ENCODE assay signal across 9 cellular contexts in genomic region chr19:35031072-35031881, GRCh38. TPM values are rescaled to one million over a fixed set of nuclear protein-coding genes. Genes with fewer than 3 reads are reported as not detected.
DNase-seq lines count a peak whose midpoint lies in the region; ATAC-seq, FAIRE-seq and TF ChIP-seq lines count a peak whose summit lies in the region.
"Had no signal": no experiment of that assay in that cellular context is flagged by ENCODE, and none has a peak within 500 bp of the region (broad histone marks: within the 10 kb centered on the region; RNA-seq: fewer than 3 reads in every experiment).

No MANE protein-coding gene starts in this region.

- H3K36me3 ChIP-seq in Panc1 (ENCODE audit: control insufficient read depth, insufficient read depth, low read length) (no peaks in the 10 kb centered on the region; the same call in 1 of the 2 replicates), endothelial cell of umbilical vein (ENCODE audit: control insufficient read depth in 2 of 2, extremely low read depth in 1 of 2, insufficient read depth in 2 of 2, low read length in 2 of 2) (peaks cover 0 to 15% of the 10 kb centered on the region in 2 experiments)

- POLR2A ChIA-PET in Panc1 (lab: Charles Lee): interaction anchor here (0.5 to 0.6 kb wide), 2 partner anchors 8 to 36 kb away, joined by 9 to 14 read pairs; no protein-coding TSS in a partner anchor
- POLR2A ChIA-PET in endothelial cell of umbilical vein (lab: Charles Lee): interaction anchor here (0.7 kb wide), 1 partner anchor 13 kb away, joined by 3 read pairs; no protein-coding TSS in a partner anchor

- H3K4me3 ChIP-seq in Panc1 (ENCODE audit: low read depth in 2 of 2, low read length in 2 of 2): peak overlapping the region; percentile 37 to 42
- H3K4me3 ChIP-seq in endothelial cell of umbilical vein (replicated peaks in 1 of 3; ENCODE audit: insufficient read depth in 1 of 3, low read depth in 1 of 3, low read length in 3 of 3): peak overlapping the region; percentile 42 to 71 (median 47)

- FAIRE-seq in endothelial cell of umbilical vein (lab: Jason Lieb, UNC): no peak

- H3K4me1 ChIP-seq in Panc1 (ENCODE audit: control insufficient read depth, insufficient read depth, low read length) (peaks cover 9% of the 10 kb centered on the region), endothelial cell of umbilical vein (ENCODE audit: control insufficient read depth, extremely low read depth, insufficient read depth, low read length) (peaks cover 2% of the 10 kb centered on the region)

- H3K9me1 ChIP-seq in endothelial cell of umbilical vein (replicated peaks; ENCODE audit: control insufficient read depth, extremely low read depth, insufficient read depth, low read length): no peaks in the 10 kb centered on the region

- H3K79me2 ChIP-seq in endothelial cell of umbilical vein (ENCODE audit: control insufficient read depth, insufficient read depth, low read length): no peaks in the 10 kb centered on the region

- H3K9ac ChIP-seq in endothelial cell of umbilical vein (replicated peaks; ENCODE audit: extremely low read depth, insufficient read depth, low read length): no peak overlapping the region
- H3K9ac ChIP-seq: KMS-11 had no signal

- H3K27me3 ChIP-seq in Panc1 (ENCODE audit: control insufficient read depth, insufficient read depth, low read length) (peaks cover 3% of the 10 kb centered on the region; the same call in 1 of the 2 replicates), endothelial cell of umbilical vein (ENCODE audit: control insufficient read depth in 2 of 2, insufficient read depth in 2 of 2, low read length in 2 of 2) (no peaks in the 10 kb centered on the region)

- H4K20me1 ChIP-seq in endothelial cell of umbilical vein (replicated peaks; ENCODE audit: control insufficient read depth, extremely low read depth, insufficient read depth, low read length): no peaks in the 10 kb centered on the region

- H3K9me3 ChIP-seq in Panc1 (ENCODE audit: control insufficient read depth, insufficient read depth, low read depth, low read length) (no peaks in the 10 kb centered on the region), endothelial cell of umbilical vein (replicated peaks; ENCODE audit: control insufficient read depth, insufficient read depth, low read length) (no peaks in the 10 kb centered on the region)

- CTCF ChIA-PET in Panc1 (lab: Charles Lee): interaction anchor here (0.7 kb wide), 1 partner anchor 63 kb away, joined by 3 read pairs; no protein-coding TSS in a partner anchor
- CTCF ChIA-PET in endothelial cell of umbilical vein (lab: Charles Lee): interaction anchor here (0.9 to 2.1 kb wide), 3 partner anchors 13 to 25 kb away, joined by 3 to 14 read pairs (median 4); no protein-coding TSS in a partner anchor

- peak overlapping the region; percentile 68 for H3K4me2 ChIP-seq in endothelial cell of umbilical vein (ENCODE audit: insufficient read depth, low read length)
- H3K4me2 ChIP-seq: KMS-11 had no signal

- peak; percentile 20 for ATAC-seq in Panc1

- H3K27ac ChIP-seq in Panc1 (ENCODE audit: low read length) (no peak overlapping the region), endothelial cell of umbilical vein (ENCODE audit: insufficient read depth, low read depth, low read length) (no peak overlapping the region)
- H3K27ac ChIP-seq: KMS-11 had no signal

- in situ Hi-C loops in Panc1 (cut with HindIII; ENCODE audit: low pct_unique_long_range_greater_than_20kb, low sequenced_read_pairs): no loop called here

- dilution Hi-C loops in endothelial cell of umbilical vein (cut with MboI; ENCODE audit: extremely low pct_ligation_motif_present, low sequenced_read_pairs): no loop called here

- DNase-seq in EH (ENCODE audit: low read depth) (peak; percentile 57), Panc1 (ENCODE audit: low read depth, low spot score) (no peak), endothelial cell of umbilical vein (ENCODE audit: low read depth, low spot score) (no peak), myocyte (ENCODE audit: low read depth) (peak; percentile 56), NCI-H1436 (lab: John Stamatoyannopoulos, UW) (no peak)
- DNase-seq in effector CD4-positive, alpha-beta T cell: no peak
- no peak for DNase-seq in stimulated activated CD4-positive, alpha-beta T cell treated with anti-CD3 and anti-CD28 coated beads, Interleukin-12 subunit alpha, Interleukin-12 subunit beta, amount 100 ng/mL, for 4 hours
- DNase-seq in stimulated activated CD4-positive, alpha-beta T cell treated with anti-CD3 and anti-CD28 coated beads, Interleukin-2, amount 100 ng/mL, for 48 hours: no peak

- TF ChIP-seq POLR2A in endothelial cell of umbilical vein (IDR thresholded peaks at IDR 0.05; ENCODE audit: low read depth, low read length): no peak

- TF ChIP-seq CTCF in Panc1 (IDR thresholded peaks at IDR 0.05) (no peak), endothelial cell of umbilical vein (IDR thresholded peaks at IDR 0.05; ENCODE audit: extremely low read depth in 1 of 2, insufficient read depth in 1 of 2, low read depth in 1 of 2, low read length in 2 of 2) (no peak)

- intact Hi-C loops in Panc1 (cut with micrococcal nuclease; ENCODE audit: unreplicated experiment) (no loop called here), endothelial cell of umbilical vein (cut with micrococcal nuclease) (loop anchor here (5.0 to 10.0 kb wide), 2 partner anchors 59 to 234 kb away; partner anchors contain the start of gene USF2)

- BruUV-seq in Panc1 (replicated peaks; lab: Mats Ljungman, UMichigan) (no TSS peak), endothelial cell of umbilical vein (replicated peaks; lab: Mats Ljungman, UMichigan) (no TSS peak)

- peak overlapping the region; percentile 81 for H2AFZ ChIP-seq in endothelial cell of umbilical vein (ENCODE audit: low read depth, low read length)

TF ChIP-seq in endothelial cell of umbilical vein, 7 proteins besides CTCF, POLR2A, EP300 and RAD21:
- TF ChIP-seq POLR2AphosphoS5 (IDR thresholded peaks at IDR 0.05; ENCODE audit: insufficient read depth, low read depth, low read length) (no peak), JUN (IDR thresholded peaks at IDR 0.05; ENCODE audit: borderline replicate concordance, insufficient read depth, insufficient read length, low read depth) (no peak), GATA2 (IDR thresholded peaks at IDR 0.05; ENCODE audit: insufficient read depth, insufficient read length, low read depth, low read length) (no peak), MYC (IDR thresholded peaks at IDR 0.05; ENCODE audit: low read depth, low read length) (no peak)

RNA-seq across cellular contexts. Expression of gene SCN1B, which starts 1.0 kb away (rescaled TPM):
- total RNA-seq in Panc1 (2021; ENCODE audit: unreplicated experiment): 4.6 TPM
- polyA plus RNA-seq in Panc1 (2012; ENCODE audit: insufficient read length): 2.1 TPM
- total RNA-seq in endothelial cell of umbilical vein: 14.2 and 15.8 TPM in 2 replicates
- polyA plus RNA-seq in endothelial cell of umbilical vein: 11.2 and 14.0 TPM in 2 replicates
- polyA plus RNA-seq in endothelial cell of umbilical vein (2011; cell fraction: cytosol; rRNA removed): 9.9 and 12.4 TPM in 2 replicates
- polyA plus RNA-seq in endothelial cell of umbilical vein (2011; cell fraction: nucleus; rRNA removed): 16.8 and 18.5 TPM in 2 replicates
- 11.0 and 13.7 TPM in 2 replicates for polyA plus RNA-seq in endothelial cell of umbilical vein (2012)
- polyA minus RNA-seq in endothelial cell of umbilical vein: 10.0 and 10.2 TPM in 2 replicates
- 0.20 TPM for polyA minus RNA-seq in endothelial cell of umbilical vein (2011; cell fraction: cytosol; rRNA and poly(A)+ RNA removed)
- polyA minus RNA-seq in endothelial cell of umbilical vein (2011; cell fraction: nucleus; rRNA and poly(A)+ RNA removed): 3.1 and 3.5 TPM in 2 replicates
- total RNA-seq in myocyte: 21.8 and 28.4 TPM in 2 replicates
- 5.1 TPM for polyA plus RNA-seq in myocyte (2012)

RNA-seq across cellular contexts. Expression of gene HPN, which starts 10.2 kb away (rescaled TPM):
- 0.08 TPM for total RNA-seq in Panc1 (2021; ENCODE audit: unreplicated experiment)
- polyA plus RNA-seq in Panc1 (2012; ENCODE audit: insufficient read length): 0.25 TPM
- total RNA-seq in endothelial cell of umbilical vein: 0.23 TPM in 1 of 2 replicates, not detected in the other
- polyA plus RNA-seq in endothelial cell of umbilical vein: 0.05 and 0.10 TPM in 2 replicates
- 0.04 TPM in 1 of 2 replicates, not detected in the other for polyA plus RNA-seq in endothelial cell of umbilical vein (2011; cell fraction: cytosol; rRNA removed)
- polyA plus RNA-seq in endothelial cell of umbilical vein (2011; cell fraction: nucleus; rRNA removed): 0.21 and 0.31 TPM in 2 replicates
- polyA plus RNA-seq in endothelial cell of umbilical vein (2012): not detected in 2 replicates
- polyA minus RNA-seq in endothelial cell of umbilical vein: 0.13 TPM in 1 of 2 replicates, not detected in the other
- not detected for polyA minus RNA-seq in endothelial cell of umbilical vein (2011; cell fraction: cytosol; rRNA and poly(A)+ RNA removed)
- 0.29 TPM in 1 of 2 replicates, not detected in the other for polyA minus RNA-seq in endothelial cell of umbilical vein (2011; cell fraction: nucleus; rRNA and poly(A)+ RNA removed)
- not detected in 2 replicates for total RNA-seq in myocyte
- polyA plus RNA-seq in myocyte (2012): not detected

RNA-seq across cellular contexts. Expression of gene GRAMD1A, which starts 31.2 kb away (rescaled TPM):
- total RNA-seq in Panc1 (2021; ENCODE audit: unreplicated experiment) (69.9 TPM), endothelial cell of umbilical vein (130 and 139 TPM in 2 replicates), myocyte (19.5 and 23.9 TPM in 2 replicates)
- polyA plus RNA-seq in Panc1 (2012; ENCODE audit: insufficient read length): 71.6 TPM
- polyA plus RNA-seq in endothelial cell of umbilical vein: 127 and 162 TPM in 2 replicates
- 104 and 137 TPM in 2 replicates for polyA plus RNA-seq in endothelial cell of umbilical vein (2011; cell fraction: cytosol; rRNA removed)
- polyA plus RNA-seq in endothelial cell of umbilical vein (2011; cell fraction: nucleus; rRNA removed): 196 and 258 TPM in 2 replicates
- 73.2 and 107 TPM in 2 replicates for polyA plus RNA-seq in endothelial cell of umbilical vein (2012)
- 102 and 108 TPM in 2 replicates for polyA minus RNA-seq in endothelial cell of umbilical vein
- 30.2 TPM for polyA minus RNA-seq in endothelial cell of umbilical vein (2011; cell fraction: cytosol; rRNA and poly(A)+ RNA removed)
- polyA minus RNA-seq in endothelial cell of umbilical vein (2011; cell fraction: nucleus; rRNA and poly(A)+ RNA removed): 64.1 and 68.0 TPM in 2 replicates
- polyA plus RNA-seq in myocyte (2012): 40.5 TPM

Comparison
In these comparisons a context has a peak if more than half of its experiments do, and no peak if none do; other contexts are left out.
1. DNase-seq: peak in EH (single experiment) and myocyte (single experiment); none in Panc1 (single experiment), endothelial cell of umbilical vein (single experiment), NCI-H1436 (single experiment), effector CD4-positive, alpha-beta T cell (single experiment), stimulated activated CD4-positive, alpha-beta T cell treated with anti-CD3 and anti-CD28 coated beads, Interleukin-12 subunit alpha, Interleukin-12 subunit beta, amount 100 ng/mL, for 4 hours (single experiment) and stimulated activated CD4-positive, alpha-beta T cell treated with anti-CD3 and anti-CD28 coated beads, Interleukin-2, amount 100 ng/mL, for 48 hours (0 of 2).